Comparison of ENCODE assay signal across 10 cellular contexts in genomic region chr3:183536238-183536880, GRCh38. TPM values are rescaled to one million over a fixed set of nuclear protein-coding genes. Genes with fewer than 3 reads are reported as not detected.
DNase-seq lines count a peak whose midpoint lies in the region; ATAC-seq, FAIRE-seq and TF ChIP-seq lines count a peak whose summit lies in the region.
"Had no signal": no experiment of that assay in that cellular context is flagged by ENCODE, and none has a peak within 500 bp of the region (broad histone marks: within the 10 kb centered on the region; RNA-seq: fewer than 3 reads in every experiment).

No MANE protein-coding gene starts in this region.

- no peaks in the 10 kb centered on the region for H3K4me1 ChIP-seq in astrocyte (ENCODE audit: insufficient read depth, low read length)

- H3K79me2 ChIP-seq in astrocyte (ENCODE audit: insufficient read depth, low read length) = no peaks in the 10 kb centered on the region

- H3K4me3 Mint-ChIP-seq in astrocyte (ENCODE audit: unreplicated experiment) = no peak overlapping the region

- no peak overlapping the region for H2AFZ ChIP-seq in astrocyte (ENCODE audit: low read depth, low read length)

- no peaks in the 10 kb centered on the region for H3K27me3 Mint-ChIP-seq in astrocyte (ENCODE audit: low read depth, unreplicated experiment)

- H3K9me3 ChIP-seq in astrocyte (ENCODE audit: insufficient read depth, low read depth, low read length) = no peaks in the 10 kb centered on the region

- no peak for FAIRE-seq in astrocyte (lab: Jason Lieb, UNC)

- H3K36me3 Mint-ChIP-seq in astrocyte (ENCODE audit: low read depth, unreplicated experiment) = no peaks in the 10 kb centered on the region

- H3K27ac Mint-ChIP-seq in astrocyte (ENCODE audit: unreplicated experiment) = peak overlapping the region; percentile 69

- in situ Hi-C loops in GM13976 (cut with MboI; ENCODE audit: low sequenced_read_pairs, unreplicated experiment) = no loop called here

- TF ChIP-seq CTCF in GM13976 (IDR thresholded peaks at IDR 0.05; ENCODE audit: borderline replicate concordance, control extremely low read depth, extremely low read depth, insufficient read depth, missing control alignments) (no peak), astrocyte (IDR thresholded peaks at IDR 0.05; ENCODE audit: insufficient read depth, low read depth, low read length) (no peak)

- peaks cover 21% of the 10 kb centered on the region for H3K4me1 Mint-ChIP-seq in astrocyte (ENCODE audit: low read depth, unreplicated experiment)

- no peaks in the 10 kb centered on the region for H3K36me3 ChIP-seq in astrocyte (ENCODE audit: insufficient read depth, low read length)

- DNase-seq in GM13976 (ENCODE audit: low spot score) (peak; percentile 57), astrocyte (ENCODE audit: low read depth) (no peak), T1000 (lab: John Stamatoyannopoulos, UW) (no peak), C1 segment of cervical spinal cord (lab: John Stamatoyannopoulos, UW) (no peak)
- no peak for DNase-seq in activated CD8-positive, alpha-beta memory T cell treated with anti-CD3 and anti-CD28 coated beads, Interleukin-2, amount 50 U/mL, for 48 hours
- no peak for DNase-seq in activated naive CD4-positive, alpha-beta T cell treated with Interleukin-2 at 50 U/mL for 16 hours

- peaks cover 6% of the 10 kb centered on the region for H3K9me3 Mint-ChIP-seq in astrocyte (ENCODE audit: unreplicated experiment)

- no peaks in the 10 kb centered on the region for H3K27me3 ChIP-seq in astrocyte (ENCODE audit: insufficient read depth, low read length)

- no peak overlapping the region for H3K27ac ChIP-seq in astrocyte (ENCODE audit: low read depth, low read length)
- H3K27ac ChIP-seq: HL-60, VCaP had no signal

- no peak overlapping the region for H3K9ac ChIP-seq in astrocyte (ENCODE audit: low read length)

- ATAC-seq in GM19467 (IDR thresholded peaks at IDR 0.05; ENCODE audit: unreplicated experiment) (peak; percentile 52), HG03103 (IDR thresholded peaks at IDR 0.05; ENCODE audit: low read depth, unreplicated experiment) (peak; percentile 66)

- no peaks in the 10 kb centered on the region for H4K20me1 ChIP-seq in astrocyte (ENCODE audit: insufficient read depth, low read length)

- no peak overlapping the region for H3K4me3 ChIP-seq in astrocyte (ENCODE audit: insufficient read depth, low read depth, low read length)

- H3K4me2 ChIP-seq in astrocyte (ENCODE audit: low read length) = no peak overlapping the region

RNA-seq across cellular contexts. Expression of gene KLHL6, which starts 19.1 kb away (rescaled TPM):
- total RNA-seq in astrocyte = 0.11 and 0.14 TPM in 2 replicates
